In the genomic region with DNA sequence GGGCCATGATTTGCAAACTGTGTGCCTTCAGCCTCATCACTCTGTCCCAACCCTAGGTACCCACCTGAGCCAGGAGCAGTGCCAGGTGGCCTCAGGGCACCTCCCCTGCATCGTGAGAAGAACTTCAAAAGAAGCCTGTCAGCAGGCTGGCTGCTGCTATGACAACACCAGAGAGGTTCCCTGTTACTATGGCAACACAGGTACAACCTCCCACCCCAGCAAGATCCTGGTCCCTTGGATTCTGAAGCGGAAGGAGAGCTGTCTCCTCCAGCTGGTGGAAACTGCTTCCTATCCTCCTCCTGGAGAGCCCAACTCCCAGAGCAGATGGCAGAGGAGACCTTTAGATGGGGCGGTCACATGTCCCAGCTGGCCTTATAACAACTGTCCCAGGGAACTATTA, we compare ENCODE assay signal across 16 cellular contexts. TPM values are rescaled to one million over a fixed set of nuclear protein-coding genes. Genes with fewer than 3 reads are reported as not detected.
DNase-seq lines count a peak whose midpoint lies in the region; ATAC-seq, FAIRE-seq and TF ChIP-seq lines count a peak whose summit lies in the region.
"Had no signal": no experiment of that assay in that cellular context is flagged by ENCODE, and none has a peak within 500 bp of the region (broad histone marks: within the 10 kb centered on the region; RNA-seq: fewer than 3 reads in every experiment).

No MANE protein-coding gene starts in this region.

- peak; percentile 82 for FAIRE-seq in islet of Langerhans (lab: Jason Lieb, UNC)
- FAIRE-seq: frontal cortex, H1, keratinocyte had no signal

- no peak overlapping the region for H3K4me3 ChIP-seq in left lung

- in situ Hi-C loops in G401 (cut with HindIII; ENCODE audit: low sequenced_read_pairs) = no loop called here

- peaks cover 0 to 14% of the 10 kb centered on the region in 2 donors for H3K4me1 ChIP-seq in left lung

- no peaks in the 10 kb centered on the region for H3K9me3 ChIP-seq in left lung

- no peak overlapping the region for H3K27ac ChIP-seq in left lung
- H3K27ac ChIP-seq: HL-60 had no signal

- peaks cover 6 to 19% of the 10 kb centered on the region in 2 donors for H3K27me3 Mint-ChIP-seq in effector memory CD8-positive, alpha-beta T cell
- H3K27me3 Mint-ChIP-seq: activated CD4-positive, alpha-beta T cell treated with anti-CD3 and anti-CD28 coated beads, Interleukin-2, amount 10 ng/mL, durations not matched to agents 7 days and 5 days had no signal

- peak; percentile 50 for DNase-seq in COLO668 (lab: John Stamatoyannopoulos, UW; ENCODE audit: unreplicated experiment)
- DNase-seq in G401 (ENCODE audit: low spot score) = peak; percentile 70
- peak; percentile 21 for DNase-seq in NCI-H2196 treated with DMSO at 0.1 percent for 48 hours (lab: John Stamatoyannopoulos, UW; ENCODE audit: unreplicated experiment)
- no peak for DNase-seq in NCI-H345 treated with DMSO at 0.1 percent for 48 hours (lab: John Stamatoyannopoulos, UW; ENCODE audit: unreplicated experiment)
- no peak for DNase-seq in NK-92 treated with Interleukin-12 subunit alpha and Interleukin-12 subunit beta, amount 100 ng/mL, for 24 hours (lab: John Stamatoyannopoulos, UW)
- no peak for DNase-seq in left lung
- DNase-seq in effector memory CD8-positive, alpha-beta T cell = no peak
- DNase-seq: activated CD4-positive, alpha-beta T cell treated with anti-CD3 and anti-CD28 coated beads, Interleukin-2, amount 10 ng/mL, durations not matched to agents 7 days and 5 days; MV-4-11; naive thymus-derived CD4-positive, alpha-beta T cell; T-helper 17 cell had no signal

- H3K36me3 Mint-ChIP-seq in effector memory CD8-positive, alpha-beta T cell (ENCODE audit: insufficient read depth) = no peaks in the 10 kb centered on the region
- H3K36me3 Mint-ChIP-seq: naive thymus-derived CD4-positive, alpha-beta T cell had no signal

- peaks cover 0 to 17% of the 10 kb centered on the region in 2 donors for H3K4me1 Mint-ChIP-seq in effector memory CD8-positive, alpha-beta T cell (ENCODE audit: low read depth in 2 of 2)

- H3K27me3 ChIP-seq in left lung = peaks cover 0 to 7% of the 10 kb centered on the region in 2 donors

- intact Hi-C loops in left lung (cut with DNase I) = no loop called here

- H3K27ac Mint-ChIP-seq in effector memory CD8-positive, alpha-beta T cell = no peak overlapping the region
- H3K27ac Mint-ChIP-seq: T-helper 17 cell had no signal

- no peaks in the 10 kb centered on the region for H3K36me3 ChIP-seq in left lung

- no peak for TF ChIP-seq CTCF in left lung (IDR thresholded peaks at IDR 0.05)

- H3K4me3 Mint-ChIP-seq in effector memory CD8-positive, alpha-beta T cell = no peak overlapping the region
- H3K4me3 Mint-ChIP-seq: activated CD4-positive, alpha-beta T cell treated with anti-CD3 and anti-CD28 coated beads, Interleukin-2, amount 10 ng/mL, durations not matched to agents 7 days and 5 days; naive thymus-derived CD4-positive, alpha-beta T cell; T-helper 17 cell had no signal

- no peak for ATAC-seq in left lung
- ATAC-seq in effector memory CD8-positive, alpha-beta T cell (replicated peaks) = no peak
- ATAC-seq: naive thymus-derived CD4-positive, alpha-beta T cell; T-helper 17 cell had no signal

- H3K9me3 Mint-ChIP-seq in effector memory CD8-positive, alpha-beta T cell = no peaks in the 10 kb centered on the region
- H3K9me3 Mint-ChIP-seq: activated CD4-positive, alpha-beta T cell treated with anti-CD3 and anti-CD28 coated beads, Interleukin-2, amount 10 ng/mL, durations not matched to agents 7 days and 5 days; naive thymus-derived CD4-positive, alpha-beta T cell had no signal

RNA-seq across cellular contexts. Expression of gene ZP1, which starts 2.9 kb away (rescaled TPM):
- not detected in 2 replicates for total RNA-seq in G401 (2014; rRNA removed; shearing (Covaris generic))
- not detected for total RNA-seq in left lung
- total RNA-seq: activated CD4-positive, alpha-beta T cell treated with anti-CD3 and anti-CD28 coated beads, Interleukin-2, amount 10 ng/mL, durations not matched to agents 7 days and 5 days; frontal cortex; H1; naive thymus-derived CD4-positive, alpha-beta T cell; T-helper 17 cell had no signal

RNA-seq across cellular contexts. Expression of gene PTGDR2, which starts 14.5 kb away (rescaled TPM):
- total RNA-seq in G401 (2014; rRNA removed; shearing (Covaris generic)) = not detected in 2 replicates
- total RNA-seq in left lung = under 1 TPM in 1 of 2 donors, not detected in 1; 0.21 TPM
- total RNA-seq: H1 had no signal

RNA-seq across cellular contexts. Expression of gene CCDC86, which starts 28.4 kb away (rescaled TPM):
- 16.3 and 23.5 TPM in 2 replicates for total RNA-seq in G401 (2014; rRNA removed; shearing (Covaris generic))
- 10 to 100 TPM; 10.2 to 23.1 TPM for total RNA-seq in left lung

RNA-seq across cellular contexts. Expression of gene PRPF19, which starts 36.1 kb away (rescaled TPM):
- 121 and 165 TPM in 2 replicates for total RNA-seq in G401 (2014; rRNA removed; shearing (Covaris generic))
- total RNA-seq in left lung = 10 to 100 TPM; 49.1 to 76.8 TPM

RNA-seq across cellular contexts. Expression of gene TMEM109, which starts 43.7 kb away (rescaled TPM):
- total RNA-seq in G401 (2014; rRNA removed; shearing (Covaris generic)) = 13.5 and 13.7 TPM in 2 replicates
- total RNA-seq in left lung = 100 to 1,000 TPM; 105 to 130 TPM

Comparison
In these comparisons a context has a peak if more than half of its experiments do, and no peak if none do; other contexts are left out.
1. DNase-seq: peak in COLO668 (single experiment), G401 (single experiment) and NCI-H2196 treated with DMSO at 0.1 percent for 48 hours (single experiment); none in NCI-H345 treated with DMSO at 0.1 percent for 48 hours (single experiment), NK-92 treated with Interleukin-12 subunit alpha and Interleukin-12 subunit beta, amount 100 ng/mL, for 24 hours (single experiment), left lung (0 of 2) and effector memory CD8-positive, alpha-beta T cell (0 of 3).